ENCODE assay signal across 1 cellular context in genomic region chr7:158574308-158575036, GRCh38.
TF ChIP-seq lines count a peak whose summit lies in the region.

No MANE protein-coding gene starts in this region.

TF ChIP-seq in HepG2, 621 proteins besides CTCF, POLR2A, EP300 and RAD21 (continued from another document):
- peak; percentile 40 for TF ChIP-seq ZNF687 (CRISPR knock-in tag; IDR thresholded peaks at IDR 0.05)
- TF ChIP-seq ZFP90 (CRISPR knock-in tag; IDR thresholded peaks at IDR 0.05; ENCODE audit: borderline replicate concordance), result no peak
